16 cellular contexts compared by ENCODE assay signal in the genomic region with DNA sequence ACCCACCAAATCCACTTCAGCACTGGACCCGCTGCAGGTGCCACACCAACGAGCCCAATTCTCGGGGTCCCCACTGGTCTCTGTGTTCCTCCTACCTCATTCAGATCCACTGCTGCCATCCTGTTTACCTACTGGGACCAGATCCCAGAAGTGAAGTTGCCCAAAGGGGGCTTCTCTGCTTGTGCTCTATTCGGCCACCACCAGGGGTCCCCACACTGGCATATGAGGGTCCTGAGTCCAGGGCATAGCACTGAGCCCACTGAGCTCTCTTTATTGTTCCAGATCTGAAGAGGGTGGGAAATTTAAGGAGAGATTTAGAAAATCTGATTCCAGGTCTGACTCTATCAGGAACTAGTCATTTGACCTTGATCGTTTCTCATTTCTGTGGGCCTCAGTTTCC. TPM values are rescaled to one million over a fixed set of nuclear protein-coding genes. Genes with fewer than 3 reads are reported as not detected.
DNase-seq lines count a peak whose midpoint lies in the region; ATAC-seq and TF ChIP-seq lines count a peak whose summit lies in the region.
"Had no signal": no experiment of that assay in that cellular context is flagged by ENCODE, and none has a peak within 500 bp of the region (broad histone marks: within the 10 kb centered on the region; RNA-seq: fewer than 3 reads in every experiment).

No MANE protein-coding gene starts in this region.

- no peak overlapping the region for H3K4me3 Mint-ChIP-seq in WTC11
- H3K4me3 Mint-ChIP-seq in activated T-helper 1 cell treated with anti-CD3 and anti-CD28 coated beads, Interleukin-12 subunit alpha, Interleukin-12 subunit beta, Interleukin-2, Interleukin-4 antibody, amounts not matched to agents 30 ng/mL and 10 ng/mL and 1 ng/mL, durations not matched to agents 14 hours and 24 hours and 36 hours = no peak overlapping the region
- H3K4me3 Mint-ChIP-seq: brain; CD4-positive, CD25-positive, alpha-beta regulatory T cell had no signal

- ATAC-seq in WTC11 = peak; percentile 93

- H3K4me3 ChIP-seq in AG04450 (ENCODE audit: low read depth, low read length) = no peak overlapping the region

- intact Hi-C loops in activated T-helper 1 cell treated with anti-CD3 and anti-CD28 coated beads, Interleukin-12 subunit alpha, Interleukin-12 subunit beta, Interleukin-2, Interleukin-4 antibody, amounts not matched to agents 30 ng/mL and 10 ng/mL and 1 ng/mL, durations not matched to agents 14 hours and 24 hours and 36 hours (cut with micrococcal nuclease) = no loop called here

- in situ Hi-C loops in GM13977 (cut with MboI; ENCODE audit: low pct_unique_long_range_greater_than_20kb, low sequenced_read_pairs, unreplicated experiment) = no loop called here

- H3K9me3 Mint-ChIP-seq in WTC11 = 0 out of 2 replicates have a peak, but pooled peaks cover 4% of the 10 kb centered on the region
- no peaks in the 10 kb centered on the region for H3K9me3 Mint-ChIP-seq in activated T-helper 1 cell treated with anti-CD3 and anti-CD28 coated beads, Interleukin-12 subunit alpha, Interleukin-12 subunit beta, Interleukin-2, Interleukin-4 antibody, amounts not matched to agents 30 ng/mL and 10 ng/mL and 1 ng/mL, durations not matched to agents 14 hours and 24 hours and 36 hours

- peaks cover 2% of the 10 kb centered on the region; the same call in 1 of the 2 replicates for H3K27me3 Mint-ChIP-seq in WTC11 (ENCODE audit: low read depth)
- peaks cover 3% of the 10 kb centered on the region for H3K27me3 Mint-ChIP-seq in activated T-helper 1 cell treated with anti-CD3 and anti-CD28 coated beads, Interleukin-12 subunit alpha, Interleukin-12 subunit beta, Interleukin-2, Interleukin-4 antibody, amounts not matched to agents 30 ng/mL and 10 ng/mL and 1 ng/mL, durations not matched to agents 14 hours and 24 hours and 36 hours (ENCODE audit: insufficient read depth)

- H3K36me3 Mint-ChIP-seq in WTC11 = no peaks in the 10 kb centered on the region
- no peaks in the 10 kb centered on the region for H3K36me3 Mint-ChIP-seq in activated T-helper 1 cell treated with anti-CD3 and anti-CD28 coated beads, Interleukin-12 subunit alpha, Interleukin-12 subunit beta, Interleukin-2, Interleukin-4 antibody, amounts not matched to agents 30 ng/mL and 10 ng/mL and 1 ng/mL, durations not matched to agents 14 hours and 24 hours and 36 hours (ENCODE audit: low read depth)
- H3K36me3 Mint-ChIP-seq: brain; CD4-positive, CD25-positive, alpha-beta regulatory T cell had no signal

- H3K27ac Mint-ChIP-seq in WTC11 = no peak overlapping the region
- H3K27ac Mint-ChIP-seq in activated T-helper 1 cell treated with anti-CD3 and anti-CD28 coated beads, Interleukin-12 subunit alpha, Interleukin-12 subunit beta, Interleukin-2, Interleukin-4 antibody, amounts not matched to agents 30 ng/mL and 10 ng/mL and 1 ng/mL, durations not matched to agents 14 hours and 24 hours and 36 hours = no peak overlapping the region
- H3K27ac Mint-ChIP-seq: brain; CD4-positive, CD25-positive, alpha-beta regulatory T cell had no signal

- no peak for DNase-seq in AG04450 (ENCODE audit: low read depth, low spot score)
- DNase-seq in GM13977 (ENCODE audit: low spot score) = no peak
- peak; percentile 67 for DNase-seq in WTC11 (ENCODE audit: low spot score)
- DNase-seq in iPS-NIHi11 (ENCODE audit: low spot score) = peak; percentile 71
- no peak for DNase-seq in cerebellar nuclear complex (lab: John Stamatoyannopoulos, UW)
- no peak for DNase-seq in DMS79 treated with DMSO at 0.1 percent for 48 hours (lab: John Stamatoyannopoulos, UW)
- no peak for DNase-seq in hepatic stellate cell (ENCODE audit: low spot score)
- no peak for DNase-seq in activated T-helper 1 cell treated with anti-CD3 and anti-CD28 coated beads, Interleukin-12 subunit alpha, Interleukin-12 subunit beta, Interleukin-2, Interleukin-4 antibody, amounts not matched to agents 30 ng/mL and 10 ng/mL and 1 ng/mL, durations not matched to agents 14 hours and 24 hours and 36 hours (ENCODE audit: low spot score)
- DNase-seq: activated T-cell treated with anti-CD3 and anti-CD28 coated beads, Interleukin-2, amount 50 U/mL, for 48 hours; CD4-positive, CD25-positive, alpha-beta regulatory T cell; erythroblast; NCI-H2171; stimulated activated CD8-positive, alpha-beta memory T cell treated with anti-CD3 and anti-CD28 coated beads, Interleukin-4, amount 100 ng/mL, for 48 hours had no signal

- TF ChIP-seq CTCF in AG04450 (IDR thresholded peaks at IDR 0.05; ENCODE audit: low read depth, low read length) = peak; percentile 42
- peak; percentile 18 for TF ChIP-seq CTCF in GM13977 (IDR thresholded peaks at IDR 0.05; ENCODE audit: extremely low read depth, insufficient read depth, missing control alignments)
- TF ChIP-seq CTCF in WTC11 (IDR thresholded peaks at IDR 0.05) = peak; percentile 69

- no peak overlapping the region for H3K27ac ChIP-seq in AG04450 (ENCODE audit: low read depth, low read length)
- H3K27ac ChIP-seq: neutrophil had no signal

- CTCF ChIA-PET in AG04450 (lab: Charles Lee) (interaction anchor here (0.5 to 2.4 kb wide), 7 partner anchors 9 to 277 kb away, joined by 3 to 10 read pairs (median 3); no protein-coding TSS in a partner anchor), WTC11 (lab: Charles Lee) (interaction anchor here (0.5 to 2.2 kb wide), 26 partner anchors 8 to 206 kb away, joined by 3 to 13 read pairs (median 6); a partner anchor contains a TSS)

- peaks cover 3% of the 10 kb centered on the region for H3K4me1 Mint-ChIP-seq in WTC11
- H3K4me1 Mint-ChIP-seq in activated T-helper 1 cell treated with anti-CD3 and anti-CD28 coated beads, Interleukin-12 subunit alpha, Interleukin-12 subunit beta, Interleukin-2, Interleukin-4 antibody, amounts not matched to agents 30 ng/mL and 10 ng/mL and 1 ng/mL, durations not matched to agents 14 hours and 24 hours and 36 hours (ENCODE audit: low read depth) = no peaks in the 10 kb centered on the region
- H3K4me1 Mint-ChIP-seq: CD4-positive, CD25-positive, alpha-beta regulatory T cell had no signal

- H3K9me3 ChIP-seq in AG04450 (ENCODE audit: control insufficient read depth, insufficient read depth, low read length) = peaks cover 18% of the 10 kb centered on the region
- H3K9me3 ChIP-seq: neutrophil had no signal

- POLR2A ChIA-PET in AG04450 (lab: Yijun Ruan, JAX) (interaction anchor here (0.7 kb wide), 1 partner anchor 34 kb away, joined by 4 read pairs; no protein-coding TSS in a partner anchor), WTC11 (lab: Charles Lee) (no interaction called here)

- peaks cover 11% of the 10 kb centered on the region for H3K27me3 ChIP-seq in AG04450 (ENCODE audit: control insufficient read depth, insufficient read depth, low read length)
- H3K27me3 ChIP-seq: neutrophil had no signal

TF ChIP-seq in WTC11, 78 proteins besides CTCF, POLR2A, EP300 and RAD21:
- no peak for TF ChIP-seq CBFB (CRISPR knock-in tag; IDR thresholded peaks at IDR 0.05; ENCODE audit: low read depth)

RNA-seq across cellular contexts. Expression of a gene that starts 2.4 kb away (rescaled TPM):
- polyA plus RNA-seq in AG04450 (2011; rRNA removed) = not detected in 2 replicates
- not detected in 2 replicates for polyA minus RNA-seq in AG04450 (2011; rRNA and poly(A)+ RNA removed)
- 0.21 TPM in 1 of 3 replicates, not detected in the others for total RNA-seq in WTC11 (2021)
- not detected in 2 replicates for total RNA-seq in activated T-helper 1 cell treated with anti-CD3 and anti-CD28 coated beads, Interleukin-12 subunit alpha, Interleukin-12 subunit beta, Interleukin-2, Interleukin-4 antibody, amounts not matched to agents 30 ng/mL and 10 ng/mL and 1 ng/mL, durations not matched to agents 14 hours and 24 hours and 36 hours
- total RNA-seq: CD4-positive, CD25-positive, alpha-beta regulatory T cell; RPMI7951 had no signal
- polyA plus RNA-seq: CD4-positive, CD25-positive, alpha-beta regulatory T cell had no signal

Comparison
In these comparisons a context has a peak if more than half of its experiments do, and no peak if none do; other contexts are left out.
1. DNase-seq: peak in WTC11 (single experiment) and iPS-NIHi11 (single experiment); none in AG04450 (single experiment), GM13977 (single experiment), cerebellar nuclear complex (0 of 2), DMS79 treated with DMSO at 0.1 percent for 48 hours (single experiment), hepatic stellate cell (single experiment) and activated T-helper 1 cell treated with anti-CD3 and anti-CD28 coated beads, Interleukin-12 subunit alpha, Interleukin-12 subunit beta, Interleukin-2, Interleukin-4 antibody, amounts not matched to agents 30 ng/mL and 10 ng/mL and 1 ng/mL, durations not matched to agents 14 hours and 24 hours and 36 hours (single experiment).
2. CTCF ChIP-seq: peak in every context shown above with its lines; median percentile 69 in WTC11; 42 in AG04450; 18 in GM13977.